Comparison of ENCODE assay signal across 8 cellular contexts in genomic region chr10:62811159-62811875, GRCh38. TPM values are rescaled to one million over a fixed set of nuclear protein-coding genes. Genes with fewer than 3 reads are reported as not detected.
A peak's percentile ranks its signal among the peaks of the same experiment; 100 is the strongest.
DNase-seq lines count a peak whose midpoint lies in the region; ATAC-seq and TF ChIP-seq lines count a peak whose summit lies in the region.

No MANE protein-coding gene starts in this region.

- intact Hi-C loops in sciatic nerve (cut with DNase I) (no loop called here), mucosa of descending colon (cut with DNase I, micrococcal nuclease) (loop anchor here in 1 of 2 donors (10.0 kb wide), 1 partner anchor 217 kb away; no protein-coding TSS in a partner anchor)

- peaks cover 50% of the 10 kb centered on the region for H3K36me3 Mint-ChIP-seq in activated CD8-positive, alpha-beta memory T cell treated with anti-CD3 and anti-CD28 coated beads, Interleukin-2, amount 10 ng/mL, durations not matched to agents 7 days and 5 days

- no peak overlapping the region for H3K27ac ChIP-seq in RWPE1

- no peak overlapping the region for H3K4me3 ChIP-seq in mucosa of descending colon

- CTCF ChIA-PET in activated CD8-positive, alpha-beta memory T cell treated with anti-CD3 and anti-CD28 coated beads, Interleukin-2, amount 10 ng/mL, durations not matched to agents 7 days and 5 days (lab: Charles Lee): interaction anchor here (0.8 to 10.1 kb wide), 6 partner anchors 9 to 201 kb away, joined by 3 to 104 read pairs (median 4); no protein-coding TSS in a partner anchor
- CTCF ChIA-PET in RWPE1 (lab: Yijun Ruan, JAX): no interaction called here

- POLR2A ChIA-PET in RWPE1 (lab: Yijun Ruan, JAX; ENCODE audit: low non-redundant PET): no interaction called here

- H3K9me3 ChIP-seq in mucosa of descending colon: no peaks in the 10 kb centered on the region

- TF ChIP-seq CTCF in RWPE1 (conservative IDR thresholded peaks at IDR 0.05; ENCODE audit: low read depth) (no peak), mucosa of descending colon (IDR thresholded peaks at IDR 0.05) (no peak)

- no peaks in the 10 kb centered on the region for H3K36me3 ChIP-seq in mucosa of descending colon (ENCODE audit: low read depth)

- peak; percentile 93 for DNase-seq in activated CD8-positive, alpha-beta memory T cell treated with anti-CD3 and anti-CD28 coated beads, Interleukin-2, amount 10 ng/mL, durations not matched to agents 7 days and 5 days
- peak; percentile 41 to 78 (median 68) for DNase-seq in stimulated activated CD4-positive, alpha-beta T cell treated with anti-CD3 and anti-CD28 coated beads, TNF-alpha, amount 100 ng/mL, for 24 hours (ENCODE audit: low read depth in 3 of 3)
- DNase-seq in RWPE1 (ENCODE audit: low spot score) (no peak), sciatic nerve (ENCODE audit: low spot score) (no peak), mucosa of descending colon (no peak), NCI-H345 treated with DMSO at 0.1 percent for 48 hours (lab: John Stamatoyannopoulos, UW; ENCODE audit: unreplicated experiment) (no peak)

- H3K4me3 Mint-ChIP-seq in activated CD8-positive, alpha-beta memory T cell treated with anti-CD3 and anti-CD28 coated beads, Interleukin-2, amount 10 ng/mL, durations not matched to agents 7 days and 5 days: no peak overlapping the region

- peak overlapping the region; percentile 65 for H3K27ac Mint-ChIP-seq in activated CD8-positive, alpha-beta memory T cell treated with anti-CD3 and anti-CD28 coated beads, Interleukin-2, amount 10 ng/mL, durations not matched to agents 7 days and 5 days

- no peaks in the 10 kb centered on the region for H3K9me3 Mint-ChIP-seq in activated CD8-positive, alpha-beta memory T cell treated with anti-CD3 and anti-CD28 coated beads, Interleukin-2, amount 10 ng/mL, durations not matched to agents 7 days and 5 days (ENCODE audit: low read depth)

- H3K4me1 Mint-ChIP-seq in activated CD8-positive, alpha-beta memory T cell treated with anti-CD3 and anti-CD28 coated beads, Interleukin-2, amount 10 ng/mL, durations not matched to agents 7 days and 5 days: peaks cover 68% of the 10 kb centered on the region

- peak; percentile 48 for ATAC-seq in GM19023 (IDR thresholded peaks at IDR 0.05; ENCODE audit: unreplicated experiment)
- ATAC-seq in HG03045 (IDR thresholded peaks at IDR 0.05; ENCODE audit: unreplicated experiment): peak; percentile 44
- peak; percentile 41 for ATAC-seq in activated CD8-positive, alpha-beta memory T cell treated with anti-CD3 and anti-CD28 coated beads, Interleukin-2, amount 10 ng/mL, durations not matched to agents 7 days and 5 days
- ATAC-seq in sciatic nerve: no peak
- ATAC-seq in mucosa of descending colon: no peak

- H3K4me1 ChIP-seq in mucosa of descending colon (ENCODE audit: low read depth): peaks cover 22% of the 10 kb centered on the region

- H3K27me3 Mint-ChIP-seq in activated CD8-positive, alpha-beta memory T cell treated with anti-CD3 and anti-CD28 coated beads, Interleukin-2, amount 10 ng/mL, durations not matched to agents 7 days and 5 days: peaks cover 51% of the 10 kb centered on the region

RNA-seq across cellular contexts. Expression of gene EGR2, which starts 4.8 kb away (rescaled TPM):
- total RNA-seq in activated CD8-positive, alpha-beta memory T cell treated with anti-CD3 and anti-CD28 coated beads, Interleukin-2, amount 10 ng/mL, durations not matched to agents 7 days and 5 days: 10 to 100 TPM in 1 of 2 experiments, 1 to 10 TPM in 1; 4.7 to 21.6 TPM
- 53.1 TPM for total RNA-seq in sciatic nerve
- 1 to 10 TPM in 1 of 3 donors, under 1 TPM in 2; 0.36 to 5.5 (median 0.75) TPM for total RNA-seq in mucosa of descending colon

RNA-seq across cellular contexts. Expression of gene ADO, which starts 6.8 kb away (rescaled TPM):
- 10 to 100 TPM; 19.4 to 25.9 TPM for total RNA-seq in activated CD8-positive, alpha-beta memory T cell treated with anti-CD3 and anti-CD28 coated beads, Interleukin-2, amount 10 ng/mL, durations not matched to agents 7 days and 5 days
- total RNA-seq in sciatic nerve: 35.1 TPM
- 10 to 100 TPM; 10.1 to 16.8 (median 10.3) TPM for total RNA-seq in mucosa of descending colon

Comparison
In these comparisons a context has a peak if more than half of its experiments do, and no peak if none do; other contexts are left out.
1. ATAC-seq: peak in GM19023 (single experiment), HG03045 (single experiment) and activated CD8-positive, alpha-beta memory T cell treated with anti-CD3 and anti-CD28 coated beads, Interleukin-2, amount 10 ng/mL, durations not matched to agents 7 days and 5 days (single experiment); none in sciatic nerve (single experiment) and mucosa of descending colon (single experiment).
2. DNase-seq: peak in activated CD8-positive, alpha-beta memory T cell treated with anti-CD3 and anti-CD28 coated beads, Interleukin-2, amount 10 ng/mL, durations not matched to agents 7 days and 5 days (single experiment) and stimulated activated CD4-positive, alpha-beta T cell treated with anti-CD3 and anti-CD28 coated beads, TNF-alpha, amount 100 ng/mL, for 24 hours (3 of 3); none in RWPE1 (single experiment), sciatic nerve (single experiment), mucosa of descending colon (0 of 3) and NCI-H345 treated with DMSO at 0.1 percent for 48 hours (single experiment).